Comparison of ENCODE assay signal across 8 cellular contexts in genomic region chr14:58638231-58639205, GRCh38. TPM values are rescaled to one million over a fixed set of nuclear protein-coding genes. Genes with fewer than 3 reads are reported as not detected.
DNase-seq lines count a peak whose midpoint lies in the region; ATAC-seq and TF ChIP-seq lines count a peak whose summit lies in the region.

No MANE protein-coding gene starts in this region.

- DNase-seq in SHP77 (lab: John Stamatoyannopoulos, UW) (peak; percentile 34 to 44), SHP77 treated with DMSO at 0.1 percent for 48 hours (lab: John Stamatoyannopoulos, UW) (no peak), HFF-Myc (ENCODE audit: extremely low read depth, low read depth) (no peak), NCI-H526 treated with DMSO at 0.1 percent for 48 hours (lab: John Stamatoyannopoulos, UW) (peak; percentile 41), gastrocnemius medialis (no peak), A172 (ENCODE audit: low spot score) (no peak)

- peak in 1 of 2 donors; percentile 20 for ATAC-seq in gastrocnemius medialis

- H3K4me1 ChIP-seq in iPS-15b (ENCODE audit: control insufficient read depth, insufficient read depth, low read length) (peaks cover 30% of the 10 kb centered on the region), gastrocnemius medialis (peaks cover 17 to 18% of the 10 kb centered on the region in 2 donors)

- TF ChIP-seq CTCF in HFF-Myc (IDR thresholded peaks at IDR 0.05; ENCODE audit: low read depth, low read length, missing control alignments) (no peak), gastrocnemius medialis (IDR thresholded peaks at IDR 0.05 in 4 of 5, conservative IDR thresholded peaks at IDR 0.05 in 1 of 5) (peak in 1 of 5 experiments; percentile 6)

- H3K9ac ChIP-seq in iPS-15b (ENCODE audit: low read depth, low read length), result peak overlapping the region; percentile 50

- peaks cover 38% of the 10 kb centered on the region for H3K27me3 ChIP-seq in iPS-15b (ENCODE audit: control insufficient read depth, insufficient read depth, low read length)
- no peaks in the 10 kb centered on the region for H3K27me3 ChIP-seq in gastrocnemius medialis

- no peak for TF ChIP-seq POLR2A in gastrocnemius medialis (IDR thresholded peaks at IDR 0.05)

- in situ Hi-C loops in gastrocnemius medialis (cut with MboI; ENCODE audit: low sequenced_read_pairs in 4 of 4), result loop anchor here in 2 of 4 donors (25.0 kb wide), 1 partner anchor 374 kb away; no protein-coding TSS in a partner anchor

- H3K9me3 ChIP-seq in iPS-15b (ENCODE audit: control insufficient read depth, insufficient read depth, low read length), result no peaks in the 10 kb centered on the region
- no peaks in the 10 kb centered on the region for H3K9me3 ChIP-seq in gastrocnemius medialis

- H3K4me3 ChIP-seq in HFF-Myc (replicated peaks; ENCODE audit: low read depth, low read length), result peak overlapping the region; percentile 53
- peak overlapping the region; percentile 68 for H3K4me3 ChIP-seq in iPS-15b (ENCODE audit: low read depth, low read length)
- peak overlapping the region; percentile 56 to 76 (median 62) for H3K4me3 ChIP-seq in gastrocnemius medialis

- peaks cover 2% of the 10 kb centered on the region for H3K36me3 ChIP-seq in iPS-15b (ENCODE audit: control insufficient read depth, insufficient read depth, low read length)
- no peaks in the 10 kb centered on the region for H3K36me3 ChIP-seq in gastrocnemius medialis

- peak overlapping the region; percentile 76 for H3K27ac ChIP-seq in angular gyrus (ENCODE audit: low read depth, low read length)
- peak overlapping the region; percentile 35 to 67 (median 56) for H3K27ac ChIP-seq in gastrocnemius medialis

- intact Hi-C loops in gastrocnemius medialis (cut with DNase I; ENCODE audit: low total_unique reads), result loop anchor here (5.0 to 10.0 kb wide), 2 partner anchors 184 to 386 kb away; no protein-coding TSS in a partner anchor

RNA-seq across cellular contexts. Expression of gene DACT1, which starts 0.8 kb away (rescaled TPM):
- 1 to 10 TPM in 3 of 4 donors, under 1 TPM in 1; 0.97 to 3.0 (median 1.8) TPM for total RNA-seq in gastrocnemius medialis
- total RNA-seq in A172 (2014; rRNA removed; shearing (Covaris generic)), result 0.77 and 1.7 TPM in 2 replicates

Comparison
In these comparisons a context has a peak if more than half of its experiments do, and no peak if none do; other contexts are left out.
1. DNase-seq: peak in SHP77 (2 of 2) and NCI-H526 treated with DMSO at 0.1 percent for 48 hours (single experiment); none in SHP77 treated with DMSO at 0.1 percent for 48 hours (single experiment), HFF-Myc (single experiment), gastrocnemius medialis (0 of 2) and A172 (single experiment).
2. Peak in every context shown above with its lines, with median percentiles within 50 percentile points of each other: H3K4me3 ChIP-seq.